13 cellular contexts compared by ENCODE assay signal in genomic region chr19:28463493-28464053, GRCh38.
DNase-seq lines count a peak whose midpoint lies in the region; ATAC-seq and TF ChIP-seq lines count a peak whose summit lies in the region.
"Had no signal": no experiment of that assay in that cellular context is flagged by ENCODE, and none has a peak within 500 bp of the region (broad histone marks: within the 10 kb centered on the region; RNA-seq: fewer than 3 reads in every experiment).

No MANE protein-coding gene starts in this region.

- ATAC-seq in DND-41 (ENCODE audit: insufficient read depth, low read depth) (no peak), Right ventricle myocardium superior (ENCODE audit: poor library complexity) (no peak)

- peak overlapping the region; percentile 69 for H3K27ac ChIP-seq in DND-41 (ENCODE audit: low read length)
- H3K27ac ChIP-seq in mesenchymal stem cell (ENCODE audit: low read length, poor library complexity, severe bottlenecking) = no peak overlapping the region
- no peak overlapping the region for H3K27ac ChIP-seq in spleen
- H3K27ac ChIP-seq: HL-60 had no signal

- DNase-seq in DND-41 = no peak
- peak; percentile 63 for DNase-seq in RPMI8226
- no peak for DNase-seq in mesenchymal stem cell
- DNase-seq in spleen = peak; percentile 51
- DNase-seq in SKM-1 (lab: John Stamatoyannopoulos, UW; ENCODE audit: unreplicated experiment) = no peak
- no peak for DNase-seq in NCI-H1930 (lab: John Stamatoyannopoulos, UW)
- no peak for DNase-seq in Right ventricle myocardium superior
- DNase-seq: C1 segment of cervical spinal cord; Calu3; CD4-positive, alpha-beta T cell; DMS 273 treated with DMSO at 0.1 percent for 48 hours; HCEC 1CT had no signal

- H3K79me1 ChIP-seq in mesenchymal stem cell (replicated peaks; ENCODE audit: low read length, poor library complexity, severe bottlenecking) = no peaks in the 10 kb centered on the region

- peak overlapping the region; percentile 66 for H2AK5ac ChIP-seq in mesenchymal stem cell (ENCODE audit: low read length, severe bottlenecking)

- H3K4me3 ChIP-seq in DND-41 (ENCODE audit: low read depth in 1 of 2, low read length in 2 of 2) (no peak overlapping the region), mesenchymal stem cell (ENCODE audit: insufficient read depth in 1 of 2, low read depth in 1 of 2, low read length in 2 of 2) (no peak overlapping the region), spleen (no peak overlapping the region)

- H3K27me3 ChIP-seq in DND-41 (ENCODE audit: insufficient read depth, low read length, poor library complexity) (no peaks in the 10 kb centered on the region), mesenchymal stem cell (ENCODE audit: control insufficient read depth in 1 of 2, insufficient read depth in 1 of 2, low read length in 2 of 2) (peaks cover 0 to 25% of the 10 kb centered on the region in 2 experiments), spleen (replicated peaks in 1 of 7) (peaks cover 0 to 3% (median 0%) of the 10 kb centered on the region in 7 donors)

- H3K36me3 ChIP-seq in DND-41 (ENCODE audit: insufficient read depth, low read length) (no peaks in the 10 kb centered on the region), mesenchymal stem cell (ENCODE audit: control insufficient read depth in 1 of 2, insufficient read depth in 2 of 2, low read depth in 1 of 2, low read length in 2 of 2) (no peaks in the 10 kb centered on the region), spleen (no peaks in the 10 kb centered on the region)

- H2BK12ac ChIP-seq in mesenchymal stem cell (ENCODE audit: low read length in 2 of 2) = no peak overlapping the region

- 89% methylated on average over 5 of the region's 5 CpGs for whole genome bisulfite sequencing in mesenchymal stem cell
- 72 to 89% (median 82%) methylated on average over 4 to 5 of the region's 5 CpGs for WGBS in spleen, 5 donors

- H2BK15ac ChIP-seq in mesenchymal stem cell (ENCODE audit: low read depth, poor library complexity, severe bottlenecking) = no peak overlapping the region

- no peaks in the 10 kb centered on the region for H4K20me1 ChIP-seq in DND-41 (ENCODE audit: insufficient read depth, low read length)

- H3K23ac ChIP-seq in mesenchymal stem cell (ENCODE audit: low read length in 2 of 2) = no peak overlapping the region

- H4K91ac ChIP-seq in mesenchymal stem cell (ENCODE audit: low read length) = no peak overlapping the region

- H4K8ac ChIP-seq in mesenchymal stem cell (ENCODE audit: low read length) = no peak overlapping the region

- H3K14ac ChIP-seq in mesenchymal stem cell (ENCODE audit: low read length in 2 of 2) = no peak overlapping the region

- H3K18ac ChIP-seq in mesenchymal stem cell (ENCODE audit: low read depth in 1 of 2, low read length in 2 of 2) = no peak overlapping the region

- H3K9me3 ChIP-seq in DND-41 (ENCODE audit: insufficient read depth, low read length, severe bottlenecking) = no peaks in the 10 kb centered on the region
- H3K9me3 ChIP-seq in mesenchymal stem cell (ENCODE audit: control insufficient read depth, low read length) = no peaks in the 10 kb centered on the region
- H3K9me3 ChIP-seq in spleen = no peaks in the 10 kb centered on the region

- H2BK120ac ChIP-seq in mesenchymal stem cell (ENCODE audit: low read depth, low read length) = no peak overlapping the region

- no peaks in the 10 kb centered on the region for H3K79me2 ChIP-seq in DND-41 (ENCODE audit: insufficient read depth, low read length)

- H3K4ac ChIP-seq in mesenchymal stem cell (ENCODE audit: low read depth in 1 of 2, low read length in 2 of 2) = no peak overlapping the region

- H2AFZ ChIP-seq in DND-41 (ENCODE audit: low read depth, low read length) (no peak overlapping the region), mesenchymal stem cell (ENCODE audit: low read depth, low read length) (no peak overlapping the region)

- H3K4me1 ChIP-seq in DND-41 (ENCODE audit: insufficient read depth, low read length) = peaks cover 88% of the 10 kb centered on the region
- H3K4me1 ChIP-seq in mesenchymal stem cell (ENCODE audit: control insufficient read depth, insufficient read depth, low read depth, low read length) = peaks cover 14% of the 10 kb centered on the region
- peaks cover 0 to 27% (median 2%) of the 10 kb centered on the region in 6 donors for H3K4me1 ChIP-seq in spleen

- TF ChIP-seq CTCF in DND-41 (IDR thresholded peaks at IDR 0.05; ENCODE audit: borderline replicate concordance, extremely low read depth, low read length, poor library complexity, severe bottlenecking) (no peak), spleen (IDR thresholded peaks at IDR 0.05 in 8 of 11, conservative IDR thresholded peaks at IDR 0.05 in 3 of 11) (no peak)

- no peak overlapping the region for H2BK5ac ChIP-seq in mesenchymal stem cell (ENCODE audit: low read depth, low read length, poor library complexity, severe bottlenecking)

- H3K4me2 ChIP-seq in DND-41 (ENCODE audit: insufficient read depth, low read length) (no peak overlapping the region), mesenchymal stem cell (ENCODE audit: low read length, poor library complexity, severe bottlenecking) (no peak overlapping the region)

- TF ChIP-seq POLR2A in spleen (IDR thresholded peaks at IDR 0.05) = no peak

- intact Hi-C loops in spleen (cut with DNase I; ENCODE audit: low total_unique reads) (loop anchor here (5.0 kb wide), 1 partner anchor 169 kb away; no protein-coding TSS in a partner anchor), Right ventricle myocardium superior (cut with DNase I) (loop anchor here (2.0 kb wide), 1 partner anchor 243 kb away; no protein-coding TSS in a partner anchor)

- H3K9ac ChIP-seq in DND-41 (ENCODE audit: low read depth, low read length) (no peak overlapping the region), mesenchymal stem cell (ENCODE audit: low read length) (no peak overlapping the region)

Comparison
In these comparisons a context has a peak if more than half of its experiments do, and no peak if none do; other contexts are left out.
1. DNase-seq: peak in RPMI8226 (single experiment) and spleen (single experiment); none in DND-41 (single experiment), mesenchymal stem cell (single experiment), SKM-1 (single experiment), NCI-H1930 (0 of 2) and Right ventricle myocardium superior (single experiment).